5 cellular contexts compared by ENCODE assay signal in the genomic region with DNA sequence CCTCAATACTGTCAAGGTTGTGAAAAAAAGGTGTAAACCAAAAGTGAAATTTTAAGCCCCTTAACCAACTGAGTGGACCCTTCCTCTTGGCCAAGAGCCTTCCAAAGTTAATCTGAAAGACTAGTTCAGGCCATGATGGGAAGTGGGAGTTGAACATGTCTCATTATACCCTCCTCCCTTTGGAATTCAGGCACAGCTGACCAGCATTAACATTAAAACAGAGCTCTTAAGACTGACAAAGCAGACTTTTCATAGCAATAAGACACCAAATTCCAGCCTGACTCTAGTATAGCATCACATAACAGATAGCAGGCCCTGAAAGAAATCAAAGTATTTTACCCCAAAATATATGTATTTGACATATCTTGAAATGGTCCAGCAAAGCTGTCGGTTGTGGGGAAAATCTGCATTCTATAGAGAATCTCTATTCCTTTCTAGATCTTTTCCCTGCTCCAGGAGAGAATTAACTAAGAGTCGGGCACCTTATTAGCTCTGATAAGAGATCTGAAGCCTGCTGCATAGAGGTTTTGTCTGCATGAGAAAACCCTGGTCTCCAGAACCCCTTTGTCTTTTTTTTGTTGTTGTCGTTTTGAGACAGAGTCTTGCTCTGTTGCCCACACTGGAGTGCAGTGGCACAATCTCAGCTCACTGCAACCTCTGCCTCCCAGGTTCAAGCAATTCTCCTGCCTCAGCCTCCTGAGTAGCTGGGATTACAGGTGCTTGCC. TPM values are rescaled to one million over a fixed set of nuclear protein-coding genes. Genes with fewer than 3 reads are reported as not detected.
"Had no signal": no experiment of that assay in that cellular context is flagged by ENCODE, and none has a peak within 500 bp of the region (broad histone marks: within the 10 kb centered on the region; RNA-seq: fewer than 3 reads in every experiment).

No MANE protein-coding gene starts in this region.

RNA-seq across cellular contexts. Expression of a gene that starts 43.2 kb away (rescaled TPM):
- total RNA-seq: MCF 10A, PC-3, Right ventricle myocardium superior, SJSA1 had no signal
- polyA plus RNA-seq: SK-N-SH had no signal
